9 cellular contexts compared by ENCODE assay signal in genomic region chr11:60625262-60625661, GRCh38.
DNase-seq lines count a peak whose midpoint lies in the region; ATAC-seq and TF ChIP-seq lines count a peak whose summit lies in the region.
"Had no signal": no experiment of that assay in that cellular context is flagged by ENCODE, and none has a peak within 500 bp of the region (broad histone marks: within the 10 kb centered on the region; RNA-seq: fewer than 3 reads in every experiment).

No MANE protein-coding gene starts in this region.

- in situ Hi-C loops in HAP-1 (cut with MboI; ENCODE audit: low sequenced_read_pairs), result no loop called here

- H3K27ac ChIP-seq in naive thymus-derived CD4-positive, alpha-beta T cell (ENCODE audit: low read depth, low read length), result no peak overlapping the region

- DNase-seq in AML-193 (lab: John Stamatoyannopoulos, UW) (peak; percentile 17 to 23), HAP-1 (ENCODE audit: low spot score in 2 of 2) (peak; percentile 13 to 52), iPS DF 19.7 (ENCODE audit: low read depth, low spot score) (peak; percentile 56)
- no peak for DNase-seq in naive thymus-derived CD8-positive, alpha-beta T cell
- no peak for DNase-seq in naive thymus-derived CD4-positive, alpha-beta T cell
- DNase-seq: activated CD4-positive, alpha-beta T cell treated with anti-CD3 and anti-CD28 coated beads, Interleukin-2, amount 50 U/mL, for 1 hour had no signal

- peaks cover 0 to 4% (median 0%) of the 10 kb centered on the region in 9 donors for H3K9me3 Mint-ChIP-seq in naive thymus-derived CD8-positive, alpha-beta T cell
- H3K9me3 Mint-ChIP-seq in naive thymus-derived CD4-positive, alpha-beta T cell, result peaks cover 0 to 9% (median 0%) of the 10 kb centered on the region in 11 donors

- peaks cover 0 to 9% (median 0%) of the 10 kb centered on the region in 5 donors for H3K27me3 Mint-ChIP-seq in naive thymus-derived CD8-positive, alpha-beta T cell
- H3K27me3 Mint-ChIP-seq in naive thymus-derived CD4-positive, alpha-beta T cell, result peaks cover 0 to 18% (median 5%) of the 10 kb centered on the region in 5 donors

- no peaks in the 10 kb centered on the region; the same call in 1 of the 2 replicates for H3K36me3 ChIP-seq in HAP-1 (replicated peaks)
- no peaks in the 10 kb centered on the region for H3K36me3 ChIP-seq in naive thymus-derived CD4-positive, alpha-beta T cell (ENCODE audit: control insufficient read depth in 2 of 3, insufficient read depth in 3 of 3, low read length in 3 of 3)

- H3K4me3 Mint-ChIP-seq in naive thymus-derived CD8-positive, alpha-beta T cell, result no peak overlapping the region
- no peak overlapping the region for H3K4me3 Mint-ChIP-seq in naive thymus-derived CD4-positive, alpha-beta T cell

- intact Hi-C loops in naive thymus-derived CD4-positive, alpha-beta T cell (cut with micrococcal nuclease), result no loop called here

- peak; percentile 77 for ATAC-seq in SK-N-SH treated with all-trans-retinoic acid at 6 μM for 48 hours
- no peak for ATAC-seq in naive thymus-derived CD8-positive, alpha-beta T cell
- no peak for ATAC-seq in GM21367 (IDR thresholded peaks at IDR 0.05; ENCODE audit: unreplicated experiment)
- no peak for ATAC-seq in GM18861 (IDR thresholded peaks at IDR 0.05; ENCODE audit: unreplicated experiment)
- ATAC-seq in naive thymus-derived CD4-positive, alpha-beta T cell, result no peak

- CTCF ChIA-PET in naive thymus-derived CD4-positive, alpha-beta T cell (lab: Charles Lee), result no interaction called here

- no peaks in the 10 kb centered on the region for H3K4me1 ChIP-seq in HAP-1
- H3K4me1 ChIP-seq in naive thymus-derived CD4-positive, alpha-beta T cell (ENCODE audit: control insufficient read depth in 2 of 2, insufficient read depth in 2 of 2, low read length in 2 of 2), result no peaks in the 10 kb centered on the region

- no peaks in the 10 kb centered on the region for H3K4me1 Mint-ChIP-seq in naive thymus-derived CD8-positive, alpha-beta T cell
- H3K4me1 Mint-ChIP-seq in naive thymus-derived CD4-positive, alpha-beta T cell, result no peaks in the 10 kb centered on the region

- H3K27me3 ChIP-seq in HAP-1 (ENCODE audit: low read depth), result no peaks in the 10 kb centered on the region; the same call in 1 of the 2 replicates
- H3K27me3 ChIP-seq in naive thymus-derived CD4-positive, alpha-beta T cell (ENCODE audit: control insufficient read depth in 2 of 2, insufficient read depth in 2 of 2, low read length in 2 of 2), result no peaks in the 10 kb centered on the region

- H3K9me3 ChIP-seq in HAP-1, result 0 out of 2 replicates have a peak, but pooled peaks cover 2% of the 10 kb centered on the region
- no peaks in the 10 kb centered on the region for H3K9me3 ChIP-seq in naive thymus-derived CD4-positive, alpha-beta T cell (ENCODE audit: control insufficient read depth in 2 of 3, low read length in 3 of 3)

- no peak overlapping the region for H3K4me3 ChIP-seq in HAP-1
- H3K4me3 ChIP-seq in naive thymus-derived CD4-positive, alpha-beta T cell (ENCODE audit: low read length), result no peak overlapping the region

- no peaks in the 10 kb centered on the region for H3K36me3 Mint-ChIP-seq in naive thymus-derived CD8-positive, alpha-beta T cell
- H3K36me3 Mint-ChIP-seq in naive thymus-derived CD4-positive, alpha-beta T cell, result no peaks in the 10 kb centered on the region

- H3K27ac Mint-ChIP-seq in naive thymus-derived CD8-positive, alpha-beta T cell, result no peak overlapping the region
- H3K27ac Mint-ChIP-seq in naive thymus-derived CD4-positive, alpha-beta T cell, result no peak overlapping the region

- POLR2A ChIA-PET in naive thymus-derived CD8-positive, alpha-beta T cell (lab: Charles Lee), result no interaction called here
- POLR2A ChIA-PET in naive thymus-derived CD4-positive, alpha-beta T cell (lab: Charles Lee), result no interaction called here

TF ChIP-seq in SK-N-SH treated with all-trans-retinoic acid at 6 μM for 48 hours, 23 proteins besides CTCF, POLR2A, EP300 and RAD21 (continues in another document):
- TF ChIP-seq CSDC2 (CRISPR knock-in tag; IDR thresholded peaks at IDR 0.05), result no peak
- no peak for TF ChIP-seq ZFP30 (CRISPR knock-in tag; IDR thresholded peaks at IDR 0.05)
- no peak for TF ChIP-seq RARB (CRISPR knock-in tag; IDR thresholded peaks at IDR 0.05)
- TF ChIP-seq CSRNP3 (CRISPR knock-in tag; IDR thresholded peaks at IDR 0.05), result no peak
- no peak for TF ChIP-seq PPARA (CRISPR knock-in tag; IDR thresholded peaks at IDR 0.05; ENCODE audit: borderline replicate concordance)
- no peak for TF ChIP-seq BACH2 (CRISPR knock-in tag; IDR thresholded peaks at IDR 0.05; ENCODE audit: borderline replicate concordance)
- no peak for TF ChIP-seq CREB5 (CRISPR knock-in tag; IDR thresholded peaks at IDR 0.05; ENCODE audit: low read depth)
- no peak for TF ChIP-seq PATZ1 (CRISPR knock-in tag; IDR thresholded peaks at IDR 0.05; ENCODE audit: borderline replicate concordance)
- no peak for TF ChIP-seq TSHZ2 (CRISPR knock-in tag; IDR thresholded peaks at IDR 0.05)

Comparison
In these comparisons a context has a peak if more than half of its experiments do, and no peak if none do; other contexts are left out.
1. DNase-seq: peak in AML-193 (2 of 2), HAP-1 (2 of 2) and iPS DF 19.7 (single experiment); none in naive thymus-derived CD8-positive, alpha-beta T cell (0 of 10) and naive thymus-derived CD4-positive, alpha-beta T cell (0 of 9).